1 cellular context compared by ENCODE assay signal in the genomic region with DNA sequence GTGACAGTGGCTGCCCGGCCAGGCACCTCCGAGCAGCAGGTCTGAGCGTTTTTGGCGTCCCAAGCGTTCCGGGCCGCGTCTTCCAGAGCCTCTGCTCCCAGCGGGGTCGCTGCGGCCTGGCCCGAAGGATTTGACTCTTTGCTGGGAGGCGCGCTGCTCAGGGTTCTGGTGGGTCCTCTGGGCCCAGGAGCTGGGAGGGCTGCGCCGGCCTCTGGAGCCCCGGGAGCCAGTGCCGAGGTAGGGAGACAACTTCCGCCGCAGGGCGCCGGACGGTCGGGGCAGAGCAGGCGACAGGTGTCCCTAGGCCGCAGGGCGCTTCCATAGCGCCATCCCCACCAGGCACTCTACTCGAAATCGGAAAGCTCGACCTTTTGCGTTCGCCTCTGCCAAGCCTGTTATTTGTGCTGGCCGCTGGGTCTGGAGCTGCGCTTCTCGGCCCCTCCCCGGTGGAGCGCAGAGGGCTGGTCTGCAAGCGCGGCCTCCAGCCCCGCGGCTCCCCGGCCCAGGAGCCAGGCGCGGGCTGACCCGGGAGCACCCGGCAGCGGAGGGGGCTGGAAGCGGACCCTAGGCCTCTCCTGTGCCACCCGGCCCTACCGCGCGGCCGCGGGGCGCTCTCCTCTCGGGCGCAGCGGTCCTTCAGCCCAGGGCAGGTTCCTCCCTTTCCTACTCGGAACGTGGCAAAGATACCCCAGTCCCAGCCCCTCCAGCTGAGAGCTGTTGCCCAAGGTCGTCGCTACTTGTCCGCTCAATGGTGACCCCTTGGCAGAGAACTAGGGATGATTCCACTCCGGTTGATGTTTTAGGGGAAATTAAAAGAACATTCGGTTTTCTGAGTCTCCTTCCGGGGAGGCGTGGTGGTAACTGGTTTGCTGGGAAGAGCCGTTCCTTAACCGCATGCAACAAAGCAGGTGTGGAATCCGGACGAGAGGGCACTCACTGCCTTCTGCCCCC.
TF ChIP-seq lines count a peak whose summit lies in the region.

No MANE protein-coding gene starts in this region.

TF ChIP-seq in HepG2, 621 proteins besides CTCF, POLR2A, EP300 and RAD21 (continued from another document):
- TF ChIP-seq ZNF687 (CRISPR knock-in tag; IDR thresholded peaks at IDR 0.05) (peak; percentile 70; the same call in 1 of the 2 replicates), SETDB1 (CRISPR knock-in tag; IDR thresholded peaks at IDR 0.05; ENCODE audit: borderline replicate concordance) (no peak), ZNF747 (CRISPR knock-in tag; IDR thresholded peaks at IDR 0.05; ENCODE audit: borderline replicate concordance) (no peak), HDAC1 (CRISPR knock-in tag; IDR thresholded peaks at IDR 0.05) (0 out of 2 replicates have a peak, but pooled peaks have one; percentile 33), SYNCRIP (IDR thresholded peaks at IDR 0.05; ENCODE audit: insufficient read depth, low read depth, low read length) (no peak), MTF1 (CRISPR knock-in tag; IDR thresholded peaks at IDR 0.05) (no peak), ESRRA (CRISPR knock-in tag; IDR thresholded peaks at IDR 0.05; ENCODE audit: low read depth) (no peak), MXD1 (CRISPR knock-in tag; IDR thresholded peaks at IDR 0.05) (no peak), ZNF616 (CRISPR knock-in tag; IDR thresholded peaks at IDR 0.05; ENCODE audit: low read depth) (no peak), TOPORS (CRISPR knock-in tag; IDR thresholded peaks at IDR 0.05) (no peak), MIER3 (CRISPR knock-in tag; IDR thresholded peaks at IDR 0.05; ENCODE audit: borderline replicate concordance) (no peak), ZFX (CRISPR knock-in tag; IDR thresholded peaks at IDR 0.05; ENCODE audit: low read depth) (peak; percentile 78), ZNF563 (CRISPR knock-in tag; IDR thresholded peaks at IDR 0.05) (no peak), ZFY (CRISPR knock-in tag; IDR thresholded peaks at IDR 0.05) (peak; percentile 81), SALL2 (CRISPR knock-in tag; IDR thresholded peaks at IDR 0.05) (no peak), ELK4 (CRISPR knock-in tag; IDR thresholded peaks at IDR 0.05; ENCODE audit: borderline replicate concordance) (no peak), MAF1 (CRISPR knock-in tag; IDR thresholded peaks at IDR 0.05; ENCODE audit: borderline replicate concordance) (no peak), ZKSCAN8 (CRISPR knock-in tag; IDR thresholded peaks at IDR 0.05; ENCODE audit: borderline replicate concordance) (no peak), DR1 (CRISPR knock-in tag; IDR thresholded peaks at IDR 0.05) (no peak), ZFP91 (CRISPR knock-in tag; IDR thresholded peaks at IDR 0.05; ENCODE audit: borderline replicate concordance) (peak; percentile 52; the same call in 1 of the 2 replicates), GABPB1 (CRISPR knock-in tag; IDR thresholded peaks at IDR 0.05) (peak; percentile 53; the same call in 1 of the 2 replicates)
- TF ChIP-seq, protein P1, sequence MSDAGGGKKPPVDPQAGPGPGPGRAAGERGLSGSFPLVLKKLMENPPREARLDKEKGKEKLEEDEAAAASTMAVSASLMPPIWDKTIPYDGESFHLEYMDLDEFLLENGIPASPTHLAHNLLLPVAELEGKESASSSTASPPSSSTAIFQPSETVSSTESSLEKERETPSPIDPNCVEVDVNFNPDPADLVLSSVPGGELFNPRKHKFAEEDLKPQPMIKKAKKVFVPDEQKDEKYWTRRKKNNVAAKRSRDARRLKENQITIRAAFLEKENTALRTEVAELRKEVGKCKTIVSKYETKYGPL (CRISPR knock-in tag; IDR thresholded peaks at IDR 0.05) = no peak
